8 cellular contexts compared by ENCODE assay signal in genomic region chrX:374566-374965, GRCh38. TPM values are rescaled to one million over a fixed set of nuclear protein-coding genes. Genes with fewer than 3 reads are reported as not detected.
DNase-seq lines count a peak whose midpoint lies in the region; ATAC-seq and TF ChIP-seq lines count a peak whose summit lies in the region.
"Had no signal": no experiment of that assay in that cellular context is flagged by ENCODE, and none has a peak within 500 bp of the region (broad histone marks: within the 10 kb centered on the region; RNA-seq: fewer than 3 reads in every experiment).

No MANE protein-coding gene starts in this region.

- peak; percentile 49; the same call in 2 of the 3 replicates for ATAC-seq in SK-N-SH treated with all-trans-retinoic acid at 6 μM for 48 hours

- H3K4me3 ChIP-seq in foreskin fibroblast (ENCODE audit: low read depth in 1 of 2, low read length in 2 of 2) (peak overlapping the region; percentile 46 to 51), rectal smooth muscle tissue (ENCODE audit: low read length) (peak overlapping the region; percentile 15), testis (no peak overlapping the region)

- TF ChIP-seq CTCF in foreskin fibroblast (IDR thresholded peaks at IDR 0.05; ENCODE audit: low read depth, low read length) (no peak), testis (IDR thresholded peaks at IDR 0.05) (no peak)

- no peaks in the 10 kb centered on the region for H3K9me3 ChIP-seq in testis

- no peaks in the 10 kb centered on the region for H3K36me3 ChIP-seq in rectal smooth muscle tissue (ENCODE audit: control insufficient read depth, insufficient read depth, low read length)
- H3K36me3 ChIP-seq in testis (ENCODE audit: low read depth, missing control alignments), result no peaks in the 10 kb centered on the region

- H3K27ac ChIP-seq in rectal smooth muscle tissue (ENCODE audit: low read depth, low read length) (no peak overlapping the region), testis (no peak overlapping the region)

- H3K4me1 ChIP-seq in rectal smooth muscle tissue (ENCODE audit: control insufficient read depth, insufficient read depth, low read length) (peaks cover 2% of the 10 kb centered on the region), testis (peaks cover 10% of the 10 kb centered on the region)

- intact Hi-C loops in testis (cut with DNase I; ENCODE audit: low total_unique reads), result no loop called here

- H3K9ac ChIP-seq in rectal smooth muscle tissue (ENCODE audit: low read length), result no peak overlapping the region

- no peak for TF ChIP-seq POLR2A in testis (IDR thresholded peaks at IDR 0.05)

- 3 to 12% methylated on average over 24 of the region's 24 CpGs for WGBS in testis, 2 donors

- peak; percentile 27 for DNase-seq in ELR (ENCODE audit: low read depth)
- DNase-seq in foreskin fibroblast, result peak; percentile 17 to 41
- no peak for DNase-seq in stimulated activated CD4-positive, alpha-beta T cell treated with anti-CD3 and anti-CD28 coated beads, Interleukin-12 subunit alpha, Interleukin-12 subunit beta, amount 100 ng/mL, for 4 hours
- DNase-seq in testis, result no peak
- DNase-seq in activated CD8-positive, alpha-beta memory T cell treated with anti-CD3 and anti-CD28 coated beads, Interleukin-2, amount 50 U/mL, for 4 hours, result no peak
- DNase-seq: NCI-H2171 treated with DMSO at 0.1 percent for 48 hours had no signal

- H3K27me3 ChIP-seq in rectal smooth muscle tissue (ENCODE audit: control insufficient read depth, insufficient read depth, low read length) (peaks cover 19% of the 10 kb centered on the region), testis (no peaks in the 10 kb centered on the region)

TF ChIP-seq in SK-N-SH treated with all-trans-retinoic acid at 6 μM for 48 hours, 23 proteins besides CTCF, POLR2A, EP300 and RAD21:
- no peak for TF ChIP-seq ISL1 (CRISPR knock-in tag; IDR thresholded peaks at IDR 0.05)
- no peak for TF ChIP-seq ZNF70 (CRISPR knock-in tag; IDR thresholded peaks at IDR 0.05)
- no peak for TF ChIP-seq ARNTL (CRISPR knock-in tag; IDR thresholded peaks at IDR 0.05; ENCODE audit: borderline replicate concordance, low read depth)
- TF ChIP-seq, protein P1, sequence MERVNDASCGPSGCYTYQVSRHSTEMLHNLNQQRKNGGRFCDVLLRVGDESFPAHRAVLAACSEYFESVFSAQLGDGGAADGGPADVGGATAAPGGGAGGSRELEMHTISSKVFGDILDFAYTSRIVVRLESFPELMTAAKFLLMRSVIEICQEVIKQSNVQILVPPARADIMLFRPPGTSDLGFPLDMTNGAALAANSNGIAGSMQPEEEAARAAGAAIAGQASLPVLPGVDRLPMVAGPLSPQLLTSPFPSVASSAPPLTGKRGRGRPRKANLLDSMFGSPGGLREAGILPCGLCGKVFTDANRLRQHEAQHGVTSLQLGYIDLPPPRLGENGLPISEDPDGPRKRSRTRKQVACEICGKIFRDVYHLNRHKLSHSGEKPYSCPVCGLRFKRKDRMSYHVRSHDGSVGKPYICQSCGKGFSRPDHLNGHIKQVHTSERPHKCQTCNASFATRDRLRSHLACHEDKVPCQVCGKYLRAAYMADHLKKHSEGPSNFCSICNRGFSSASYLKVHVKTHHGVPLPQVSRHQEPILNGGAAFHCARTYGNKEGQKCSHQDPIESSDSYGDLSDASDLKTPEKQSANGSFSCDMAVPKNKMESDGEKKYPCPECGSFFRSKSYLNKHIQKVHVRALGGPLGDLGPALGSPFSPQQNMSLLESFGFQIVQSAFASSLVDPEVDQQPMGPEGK (CRISPR knock-in tag; IDR thresholded peaks at IDR 0.05; ENCODE audit: borderline replicate concordance), result no peak
- TF ChIP-seq TOX (CRISPR knock-in tag; IDR thresholded peaks at IDR 0.05; ENCODE audit: borderline replicate concordance), result no peak
- no peak for TF ChIP-seq PPARA (CRISPR knock-in tag; IDR thresholded peaks at IDR 0.05; ENCODE audit: borderline replicate concordance)
- no peak for TF ChIP-seq GLIS3 (CRISPR knock-in tag; IDR thresholded peaks at IDR 0.05)

RNA-seq across cellular contexts. Expression of gene PPP2R3B, which starts 12.1 kb away (rescaled TPM):
- total RNA-seq in testis, result 100 to 1,000 TPM in 1 of 2 donors, 10 to 100 TPM in 1; 89.6 to 108 TPM
- 28.3 TPM for polyA plus RNA-seq in testis (ENCODE audit: insufficient read depth, low read depth, low replicate concordance)

RNA-seq across cellular contexts. Expression of gene GTPBP6, which starts 56.0 kb away (rescaled TPM):
- total RNA-seq in testis, result 10 to 100 TPM; 43.8 to 74.3 TPM
- polyA plus RNA-seq in testis (ENCODE audit: insufficient read depth, low read depth, low replicate concordance), result 38.0 TPM

Comparison
In these comparisons a context has a peak if more than half of its experiments do, and no peak if none do; other contexts are left out.
1. DNase-seq: peak in ELR (single experiment) and foreskin fibroblast (2 of 2); none in stimulated activated CD4-positive, alpha-beta T cell treated with anti-CD3 and anti-CD28 coated beads, Interleukin-12 subunit alpha, Interleukin-12 subunit beta, amount 100 ng/mL, for 4 hours (single experiment), testis (single experiment) and activated CD8-positive, alpha-beta memory T cell treated with anti-CD3 and anti-CD28 coated beads, Interleukin-2, amount 50 U/mL, for 4 hours (single experiment).
2. H3K4me3 ChIP-seq: peak in foreskin fibroblast (2 of 2) and rectal smooth muscle tissue (single experiment); none in testis (0 of 2).